Comparison of ENCODE assay signal across 17 cellular contexts in the genomic region with DNA sequence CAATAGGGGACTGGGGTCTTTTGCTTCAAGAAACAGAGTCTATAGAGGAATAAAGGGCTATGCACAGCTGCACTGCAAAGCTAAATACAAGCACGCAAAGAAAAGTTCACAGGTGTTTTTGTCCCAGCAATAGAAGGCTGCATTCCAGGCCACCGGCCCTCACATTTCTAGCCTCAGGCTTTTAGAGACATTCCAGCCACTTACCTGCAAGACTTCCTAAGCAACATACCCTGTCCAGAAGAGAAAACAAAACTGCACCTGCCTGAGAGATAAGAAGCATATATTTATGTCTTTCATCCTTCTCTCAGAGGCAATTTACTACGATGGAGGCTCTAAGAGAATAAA.
"Had no signal": no experiment of that assay in that cellular context is flagged by ENCODE, and none has a peak within 500 bp of the region (broad histone marks: within the 10 kb centered on the region; RNA-seq: fewer than 3 reads in every experiment).

No MANE protein-coding gene starts in this region.

- H3K27me3 ChIP-seq: uterus had no signal

- H3K9me3 ChIP-seq: uterus had no signal

- DNase-seq: activated CD4-positive, alpha-beta T cell treated with anti-CD3 and anti-CD28 coated beads, Interleukin-2, amount 50 U/mL, for 4 hours; activated naive CD4-positive, alpha-beta T cell; activated naive CD8-positive, alpha-beta T cell treated with anti-CD3 and anti-CD28 coated beads for 36 hours; activated T-cell treated with anti-CD3 and anti-CD28 coated beads, Interleukin-2, amount 50 U/mL, for 1 hour; amniotic stem cell; foreskin keratinocyte; head of caudate nucleus; midbrain; occipital lobe; stimulated activated CD8-positive, alpha-beta memory T cell treated with anti-CD3 and anti-CD28 coated beads, Interleukin-4, amount 100 ng/mL, for 48 hours; stimulated activated naive CD4-positive, alpha-beta T cell; T-helper 17 cell; uterus; WERI-Rb-1 had no signal

- H3K27ac ChIP-seq: epithelial cell of prostate, foreskin keratinocyte, uterus, WERI-Rb-1 had no signal

- ATAC-seq: activated T-helper 17 cell treated with anti-CD3 and anti-CD28 coated beads, Interleukin-2, amount 50 U/mL, for 72 hours; foreskin keratinocyte; left lobe of liver; T-helper 17 cell had no signal

- H3K4me1 ChIP-seq: foreskin keratinocyte, uterus had no signal

- H3K36me3 ChIP-seq: uterus, WERI-Rb-1 had no signal

- H3K4me3 ChIP-seq: uterus had no signal
